Comparison of ENCODE assay signal across 15 cellular contexts in the genomic region with DNA sequence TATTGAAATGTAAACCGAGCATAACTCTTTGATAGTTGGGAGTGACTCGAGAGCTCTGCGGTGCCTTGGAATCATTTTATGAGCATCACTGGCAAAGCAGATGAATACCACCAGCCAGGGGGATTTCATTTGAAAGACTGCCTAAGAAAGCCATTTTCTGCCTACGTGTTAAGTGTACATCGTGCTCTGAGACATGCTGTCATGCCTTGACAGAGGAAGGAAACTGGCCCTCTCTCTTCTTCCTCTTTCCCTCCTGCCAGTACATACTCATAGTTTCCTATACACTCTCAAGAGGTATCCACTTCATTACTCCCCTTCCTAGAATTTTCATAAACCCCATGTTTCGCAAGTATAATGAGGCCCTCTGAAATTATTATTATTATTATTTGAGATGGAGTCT. TPM values are rescaled to one million over a fixed set of nuclear protein-coding genes. Genes with fewer than 3 reads are reported as not detected.
A peak's percentile ranks its signal among the peaks of the same experiment; 100 is the strongest.
DNase-seq lines count a peak whose midpoint lies in the region; ATAC-seq, FAIRE-seq and TF ChIP-seq lines count a peak whose summit lies in the region.
"Had no signal": no experiment of that assay in that cellular context is flagged by ENCODE, and none has a peak within 500 bp of the region (broad histone marks: within the 10 kb centered on the region; RNA-seq: fewer than 3 reads in every experiment).

No MANE protein-coding gene starts in this region.

- peaks cover 0 to 13% (median 4%) of the 10 kb centered on the region in 7 donors for H3K9me3 Mint-ChIP-seq in CD14-positive monocyte

- H3F3A ChIP-seq in PC-3 (ENCODE audit: low read length, unreplicated experiment): no peaks in the 10 kb centered on the region

- peak; percentile 23 for FAIRE-seq in GM12878 (lab: Jason Lieb, UNC)
- FAIRE-seq: endothelial cell of umbilical vein, keratinocyte had no signal

- H3K4me3 ChIP-seq in GM12878 (peak overlapping the region; percentile 28), transverse colon (no peak overlapping the region), PC-3 (ENCODE audit: low read length) (no peak overlapping the region)

- POLR2A ChIA-PET in GM12878 (lab: Charles Lee) (interaction anchor here (0.8 to 3.3 kb wide), 7 partner anchors 8 to 56 kb away, joined by 3 to 14 read pairs (median 4); partner anchors contain the start of gene BCL2A1), PC-3 (lab: Charles Lee; ENCODE audit: unreplicated experiment) (no interaction called here)

- RAD21 ChIA-PET in GM12878 (lab: Charles Lee; ENCODE audit: unreplicated experiment): interaction anchor here (1.0 to 8.3 kb wide), 10 partner anchors 8 to 97 kb away, joined by 3 to 48 read pairs (median 4); partner anchors contain the start of genes BCL2A1 and ZFAND6

- H3K27me3 ChIP-seq in GM12878 (replicated peaks in 1 of 2; ENCODE audit: control insufficient read depth in 2 of 2, insufficient read depth in 2 of 2, low read length in 1 of 2): no peaks in the 10 kb centered on the region
- H3K27me3 ChIP-seq in transverse colon: no peaks in the 10 kb centered on the region
- no peaks in the 10 kb centered on the region for H3K27me3 ChIP-seq in PC-3 (ENCODE audit: low read length)

- H3K27ac ChIP-seq in GM12878 (ENCODE audit: control insufficient read depth, insufficient read depth): peak overlapping the region; percentile 72
- no peak overlapping the region for H3K27ac ChIP-seq in transverse colon
- no peak overlapping the region for H3K27ac ChIP-seq in PC-3 (ENCODE audit: low read length)
- H3K27ac ChIP-seq: KMS-11 had no signal

- TF ChIP-seq POLR2A in GM12878 (IDR thresholded peaks at IDR 0.05; ENCODE audit: low read depth, low read length) (peak; percentile 37; the same call in 1 of the 2 replicates), transverse colon (IDR thresholded peaks at IDR 0.05) (no peak)

- H4K20me1 ChIP-seq in GM12878 (ENCODE audit: control insufficient read depth, insufficient read depth) (no peaks in the 10 kb centered on the region), PC-3 (ENCODE audit: low read length) (no peaks in the 10 kb centered on the region)

- in situ Hi-C loops in GM12878 (cut with MboI) (no loop called here), transverse colon (cut with MboI; ENCODE audit: low pct_ligation_motif_present in 1 of 4, low pct_unique_long_range_greater_than_20kb in 1 of 4, low sequenced_read_pairs in 3 of 4) (no loop called here)

- DNase-seq in CD14-positive monocyte (ENCODE audit: low spot score): peak; percentile 69
- DNase-seq in MV-4-11 (lab: John Stamatoyannopoulos, UW): peak; percentile 88
- DNase-seq in GM12878 (ENCODE audit: low read depth, low spot score): no peak
- no peak for DNase-seq in DMS53 treated with DMSO at 0.1 percent for 48 hours (lab: John Stamatoyannopoulos, UW; ENCODE audit: unreplicated experiment)
- no peak for DNase-seq in transverse colon
- DNase-seq in PC-3: no peak
- DNase-seq: DMS79, NCI-H1930, NCI-H82, SHP77 had no signal

- H3K4me3 Mint-ChIP-seq in CD14-positive monocyte: peak overlapping the region in 1 of 2 donors; percentile 9

- H3K9me2 ChIP-seq in PC-3 (replicated peaks; ENCODE audit: low read length): no peaks in the 10 kb centered on the region

- peak overlapping the region; percentile 55 for H2AFZ ChIP-seq in GM12878 (ENCODE audit: control insufficient read depth, low read depth, low read length)
- H2AFZ ChIP-seq in PC-3 (ENCODE audit: low read length): no peak overlapping the region

- CTCF ChIA-PET in GM12878 (lab: Yijun Ruan, JAX): interaction anchor here (1.0 to 3.5 kb wide), 5 partner anchors 9 to 59 kb away, joined by 3 to 12 read pairs (median 4); partner anchors contain the start of gene BCL2A1
- CTCF ChIA-PET in PC-3 (lab: Charles Lee): no interaction called here

- under 1% methylated on average over 6 of the region's 6 CpGs for WGBS in GM12878 (ENCODE audit: insufficient coverage, insufficient replicate concordance, low lambda C conversion rate, missing lambda C conversion rate)
- 73 to 89% methylated on average over 2 to 6 of the region's 6 CpGs for WGBS in transverse colon (ENCODE audit: low coverage in 1 of 2), 2 donors

- SMC1A ChIA-PET in GM12878 (lab: Charles Lee; ENCODE audit: uncharacterized antibody, unreplicated experiment): interaction anchor here (1.0 to 8.0 kb wide), 7 partner anchors 9 to 56 kb away, joined by 3 to 85 read pairs (median 5); partner anchors contain the start of gene BCL2A1

- H3K4me2 ChIP-seq in GM12878 (ENCODE audit: control insufficient read depth, insufficient read depth) (peak overlapping the region; percentile 95), PC-3 (ENCODE audit: low read length) (no peak overlapping the region)
- H3K4me2 ChIP-seq: KMS-11 had no signal

- TF ChIP-seq EP300 in GM12878 (IDR thresholded peaks at IDR 0.05; ENCODE audit: borderline replicate concordance in 1 of 2, control insufficient read depth in 1 of 2, low read depth in 2 of 2, low read length in 2 of 2) (no peak), transverse colon (IDR thresholded peaks at IDR 0.05; ENCODE audit: low read depth) (no peak)

- H3K27me3 Mint-ChIP-seq in CD14-positive monocyte (ENCODE audit: low read depth in 3 of 3): no peaks in the 10 kb centered on the region

- H3K27ac Mint-ChIP-seq in CD14-positive monocyte: peak overlapping the region; percentile 80 to 92 (median 84)

- TF ChIP-seq RAD21 in GM12878 (IDR thresholded peaks at IDR 0.05; ENCODE audit: insufficient read depth, low read depth, low read length): no peak

- peaks cover 53% of the 10 kb centered on the region for H3K4me1 Mint-ChIP-seq in CD14-positive monocyte

- H3K9me3 ChIP-seq in GM12878 (replicated peaks; ENCODE audit: control insufficient read depth, insufficient read depth, low read length) (no peaks in the 10 kb centered on the region; the same call in 2 of the 3 replicates), transverse colon (no peaks in the 10 kb centered on the region), PC-3 (ENCODE audit: low read length) (no peaks in the 10 kb centered on the region)

- H3K79me2 ChIP-seq in GM12878 (ENCODE audit: control insufficient read depth, insufficient read depth, low read length) (peaks cover 61% of the 10 kb centered on the region), PC-3 (ENCODE audit: low read length) (peaks cover 6% of the 10 kb centered on the region; the same call in 1 of the 2 replicates)

- H3K36me3 ChIP-seq in GM12878 (ENCODE audit: control insufficient read depth in 2 of 2, insufficient read depth in 2 of 2, low read length in 1 of 2) (peaks cover 0 to 3% of the 10 kb centered on the region in 2 experiments; a peak in 2 of 4 replicates), transverse colon (no peaks in the 10 kb centered on the region), PC-3 (ENCODE audit: low read depth, low read length) (no peaks in the 10 kb centered on the region)

- intact Hi-C loops in CD14-positive monocyte (cut with micrococcal nuclease) (no loop called here), GM12878 (cut with micrococcal nuclease; ENCODE audit: unreplicated experiment) (no loop called here), transverse colon (cut with DNase I; ENCODE audit: low total_unique reads) (no loop called here), PC-3 (cut with micrococcal nuclease) (no loop called here)

- BruUV-seq in GM12878 (replicated peaks; lab: Mats Ljungman, UMichigan): no TSS peak
- no TSS peak for BruUV-seq in PC-3 (replicated peaks; lab: Mats Ljungman, UMichigan)

- TF ChIP-seq CTCF in CD14-positive monocyte (IDR thresholded peaks at IDR 0.05): no peak
- no peak for TF ChIP-seq CTCF in GM12878 (IDR thresholded peaks at IDR 0.05 in 2 of 3, conservative IDR thresholded peaks at IDR 0.05 in 1 of 3; ENCODE audit: control insufficient read depth in 2 of 3, extremely low read depth in 1 of 3, insufficient read depth in 1 of 3, low read depth in 3 of 3, low read length in 3 of 3)
- no peak for TF ChIP-seq CTCF in transverse colon (IDR thresholded peaks at IDR 0.05)
- TF ChIP-seq CTCF in PC-3 (conservative IDR thresholded peaks at IDR 0.05; ENCODE audit: low read depth, low read length): no peak

- ATAC-seq in GM18867 (IDR thresholded peaks at IDR 0.05; ENCODE audit: unreplicated experiment): peak; percentile 46
- peak; percentile 53 for ATAC-seq in GM12878
- ATAC-seq in PC-3: no peak
- ATAC-seq in HG03439 (IDR thresholded peaks at IDR 0.05; ENCODE audit: unreplicated experiment): no peak

- peak overlapping the region; percentile 49; the same call in 1 of the 2 replicates for H3K9ac ChIP-seq in GM12878 (ENCODE audit: control insufficient read depth, insufficient read depth, low read length)
- no peak overlapping the region for H3K9ac ChIP-seq in PC-3 (ENCODE audit: low read length)
- H3K9ac ChIP-seq: KMS-11 had no signal

- H3K36me3 Mint-ChIP-seq in CD14-positive monocyte: peaks cover 32 to 43% of the 10 kb centered on the region in 2 donors

- peaks cover 2% of the 10 kb centered on the region; the same call in 1 of the 2 replicates for H3K4me1 ChIP-seq in GM12878 (ENCODE audit: control insufficient read depth, insufficient read depth, low read length)
- no peaks in the 10 kb centered on the region for H3K4me1 ChIP-seq in transverse colon
- H3K4me1 ChIP-seq in PC-3 (ENCODE audit: insufficient read depth, low read length): peaks cover 18% of the 10 kb centered on the region

TF ChIP-seq in GM12878, 131 proteins besides CTCF, POLR2A, EP300 and RAD21 (continues in another document):
- TF ChIP-seq PML (IDR thresholded peaks at IDR 0.05; ENCODE audit: low read length) (no peak), POLR2AphosphoS5 (IDR thresholded peaks at IDR 0.05; ENCODE audit: low read length) (peak; percentile 65), NFIC (IDR thresholded peaks at IDR 0.05; ENCODE audit: low read depth, low read length) (peak; percentile 40; the same call in 1 of the 2 replicates), RB1 (IDR thresholded peaks at IDR 0.05; ENCODE audit: borderline replicate concordance) (no peak)

RNA-seq across cellular contexts. Expression of gene BCL2A1, which starts 8.8 kb away (rescaled TPM):
- 100 to 1,000 TPM; 277 to 350 TPM for polyA plus RNA-seq in CD14-positive monocyte
- 254 and 257 TPM in 2 replicates for total RNA-seq in GM12878 (2013; cell fraction: nucleolus; rRNA removed)
- total RNA-seq in GM12878 (2014; rRNA removed): 181 and 223 TPM in 2 replicates
- 358 and 373 TPM in 2 replicates for total RNA-seq in GM12878 (2014; rRNA removed; fragmentation: Illumina TruSeq; extraction: Trizol)
- total RNA-seq in GM12878 (2021): 183 and 212 TPM in 2 replicates
- 147 TPM for polyA plus RNA-seq in GM12878 (2011; ENCODE audit: low read depth)
- polyA plus RNA-seq in GM12878 (2011; rRNA removed): 375 and 596 TPM in 2 replicates
- 165 and 194 TPM in 2 replicates for polyA plus RNA-seq in GM12878 (2011; cell fraction: cytosol; rRNA removed)
- 92.5 and 111 TPM in 2 replicates for polyA plus RNA-seq in GM12878 (2011; cell fraction: nucleus; rRNA removed)
- polyA plus RNA-seq in GM12878 (2012): 152 and 177 TPM in 2 replicates
- 374 and 510 TPM in 2 replicates for polyA plus RNA-seq in GM12878 (2014; fragmentation: Illumina TruSeq; extraction: Trizol)
- 100 to 1,000 TPM; 536 to 570 TPM for polyA plus RNA-seq in GM12878 (2014; fragmentation: Nextera tagmentation; extraction: Ambion mirVana)
- polyA plus RNA-seq in GM12878 (2014; rRNA removed): 224 and 283 TPM in 2 replicates
- 100 to 1,000 TPM; 190 to 192 TPM for polyA plus RNA-seq in GM12878 (2016; fragmentation: Nextera tagmentation; extraction: Ambion mirVana)
- polyA minus RNA-seq in GM12878 (2011; rRNA and poly(A)+ RNA removed): 130 and 161 TPM in 2 replicates
- polyA minus RNA-seq in GM12878 (2011; cell fraction: cytosol; rRNA and poly(A)+ RNA removed): 40.8 and 46.6 TPM in 2 replicates
- polyA minus RNA-seq in GM12878 (2011; cell fraction: nucleus; rRNA and poly(A)+ RNA removed): 73.5 and 89.2 TPM in 2 replicates
- 1 to 10 TPM in 2 of 4 donors, not detected in 2; 3.0 to 4.0 TPM for total RNA-seq in transverse colon
- 16.9 and 21.1 TPM in 2 replicates for total RNA-seq in PC-3 (2014; rRNA removed)
- total RNA-seq: endothelial cell of umbilical vein had no signal
- polyA plus RNA-seq: endothelial cell of umbilical vein had no signal

Comparison
In these comparisons a context has a peak if more than half of its experiments do, and no peak if none do; other contexts are left out.
1. DNase-seq: peak in CD14-positive monocyte (single experiment) and MV-4-11 (single experiment); none in GM12878 (single experiment), DMS53 treated with DMSO at 0.1 percent for 48 hours (single experiment), transverse colon (single experiment) and PC-3 (single experiment).
2. ATAC-seq: peak in GM18867 (single experiment) and GM12878 (single experiment); none in PC-3 (single experiment) and HG03439 (single experiment).